ENCODE assay signal across 2 cellular contexts in genomic region chr12:108618953-108619274, GRCh38. TPM values are rescaled to one million over a fixed set of nuclear protein-coding genes. Genes with fewer than 3 reads are reported as not detected.
"Had no signal": no experiment of that assay in that cellular context is flagged by ENCODE, and none has a peak within 500 bp of the region (broad histone marks: within the 10 kb centered on the region; RNA-seq: fewer than 3 reads in every experiment).

No MANE protein-coding gene starts in this region.

RNA-seq across cellular contexts. Expression of gene TMEM119, which starts 21.0 kb away (rescaled TPM):
- total RNA-seq: pulmonary artery endothelial cell had no signal
- polyA plus RNA-seq: keratinocyte had no signal
